Comparison of ENCODE assay signal across 8 cellular contexts in the genomic region with DNA sequence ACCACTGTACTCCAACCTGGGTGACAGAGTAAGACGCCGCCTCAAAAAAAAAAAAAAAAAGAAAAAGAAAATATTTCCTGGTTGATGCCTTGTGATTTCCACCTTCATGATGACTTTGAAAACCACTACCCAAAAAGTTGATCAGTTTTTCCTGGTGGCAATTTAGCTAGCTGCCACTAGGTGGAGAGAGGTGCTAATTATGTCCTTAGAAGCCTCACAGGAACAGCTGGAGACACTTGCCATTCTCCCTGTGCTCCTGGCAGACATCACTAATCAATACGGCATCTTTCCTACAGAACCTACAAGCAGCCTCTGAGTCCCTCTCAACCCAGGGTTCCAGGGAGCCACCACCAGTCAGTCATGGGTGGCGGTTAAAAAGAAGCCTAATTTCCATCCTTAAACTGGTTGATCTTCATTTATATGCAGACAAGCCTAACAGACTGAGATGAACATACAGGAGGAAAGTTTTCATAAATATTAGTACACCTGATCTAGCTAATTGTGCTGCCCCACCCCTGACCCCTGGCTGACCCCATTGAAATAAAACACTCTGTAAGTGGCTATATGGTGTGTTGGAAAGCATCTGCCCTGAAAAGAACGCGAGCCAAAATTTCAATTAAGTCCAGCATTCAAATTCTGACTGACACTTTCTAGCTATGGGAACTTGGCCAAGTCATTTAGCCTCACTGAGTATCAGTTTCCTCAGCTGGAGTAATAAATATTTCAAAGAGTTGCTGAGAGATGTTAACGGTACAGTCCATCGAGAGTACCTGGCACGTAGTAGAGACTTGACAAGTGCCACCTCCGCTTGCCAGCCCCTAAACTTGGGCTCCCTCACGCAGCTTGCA. TPM values are rescaled to one million over a fixed set of nuclear protein-coding genes. Genes with fewer than 3 reads are reported as not detected.
DNase-seq lines count a peak whose midpoint lies in the region; ATAC-seq and TF ChIP-seq lines count a peak whose summit lies in the region.

No MANE protein-coding gene starts in this region.

- TF ChIP-seq CTCF in SK-N-SH (IDR thresholded peaks at IDR 0.05): peak; percentile 65
- TF ChIP-seq CTCF in LNCaP clone FGC (IDR thresholded peaks at IDR 0.05; ENCODE audit: control insufficient read depth, extremely low read depth, insufficient read depth): peak; percentile 64
- peak; percentile 80 for TF ChIP-seq CTCF in brain microvascular endothelial cell (IDR thresholded peaks at IDR 0.05; ENCODE audit: low read depth, low read length, missing control alignments)
- peak; percentile 56 to 57 for TF ChIP-seq CTCF in left lung (IDR thresholded peaks at IDR 0.05)
- TF ChIP-seq CTCF in suprapubic skin (IDR thresholded peaks at IDR 0.05): peak; percentile 62 to 63

- WGBS in SK-N-SH (ENCODE audit: low lambda C conversion rate): 77% methylated on average over 11 of the region's 11 CpGs
- 79% methylated on average over 11 of the region's 11 CpGs for WGBS in suprapubic skin

- ATAC-seq in SK-N-SH treated with all-trans-retinoic acid at 6 μM for 48 hours: no peak; the same call in 2 of the 3 replicates
- ATAC-seq in left lung: peak; percentile 81

- H3K4me1 ChIP-seq in SK-N-SH (ENCODE audit: control insufficient read depth in 1 of 2, insufficient read depth in 2 of 2, low read depth in 1 of 2, low read length in 1 of 2): peaks cover 0 to 22% of the 10 kb centered on the region in 2 experiments; a peak in 1 of 4 replicates
- no peaks in the 10 kb centered on the region for H3K4me1 ChIP-seq in SJCRH30
- H3K4me1 ChIP-seq in left lung: peaks cover under 1 to 10% of the 10 kb centered on the region in 2 donors
- H3K4me1 ChIP-seq in suprapubic skin: peaks cover 15% of the 10 kb centered on the region

- peak; percentile 72 for TF ChIP-seq RAD21 in SK-N-SH (IDR thresholded peaks at IDR 0.05; ENCODE audit: low read length)

- CTCF ChIA-PET in SK-N-SH (lab: Yijun Ruan, JAX): interaction anchor here (0.7 to 1.6 kb wide), 23 partner anchors 8 to 450 kb away, joined by 3 to 7 read pairs (median 3); a partner anchor contains a TSS

- in situ Hi-C loops in brain microvascular endothelial cell (cut with HindIII; ENCODE audit: low pct_ligation_motif_present, low sequenced_read_pairs): no loop called here

- no peaks in the 10 kb centered on the region for H3K36me3 ChIP-seq in SK-N-SH (replicated peaks in 1 of 2; ENCODE audit: control insufficient read depth in 1 of 2, insufficient read depth in 2 of 2, low read length in 1 of 2)
- no peaks in the 10 kb centered on the region for H3K36me3 ChIP-seq in SJCRH30
- no peaks in the 10 kb centered on the region for H3K36me3 ChIP-seq in brain microvascular endothelial cell (replicated peaks)
- no peaks in the 10 kb centered on the region for H3K36me3 ChIP-seq in left lung
- no peaks in the 10 kb centered on the region for H3K36me3 ChIP-seq in suprapubic skin

- H3K4me2 ChIP-seq in SK-N-SH: no peak overlapping the region

- H3K9me3 ChIP-seq in SK-N-SH: no peaks in the 10 kb centered on the region
- H3K9me3 ChIP-seq in SJCRH30 (replicated peaks): no peaks in the 10 kb centered on the region
- no peaks in the 10 kb centered on the region for H3K9me3 ChIP-seq in left lung
- no peaks in the 10 kb centered on the region for H3K9me3 ChIP-seq in suprapubic skin

- TF ChIP-seq POLR2A in suprapubic skin (IDR thresholded peaks at IDR 0.05): no peak

- no peak overlapping the region for H2AFZ ChIP-seq in SK-N-SH (ENCODE audit: low read depth)

- intact Hi-C loops in left lung (cut with DNase I): no loop called here

- POLR2A ChIA-PET in SK-N-SH (lab: Yijun Ruan, JAX): no interaction called here

- H3K27ac ChIP-seq in SK-N-SH (ENCODE audit: low read depth in 2 of 2, low read length in 1 of 2) (peak overlapping the region in 1 of 2 experiments; percentile 62; a peak in 2 of 4 replicates), SJCRH30 (no peak overlapping the region), brain microvascular endothelial cell (no peak overlapping the region), left lung (no peak overlapping the region), suprapubic skin (no peak overlapping the region)

- DNase-seq in SK-N-SH: peak; percentile 50
- DNase-seq in LNCaP clone FGC (ENCODE audit: low read depth): no peak
- DNase-seq in SJCRH30: peak; percentile 12 to 53
- DNase-seq in brain microvascular endothelial cell: peak; percentile 49
- no peak for DNase-seq in left lung
- DNase-seq in suprapubic skin (ENCODE audit: low spot score in 2 of 2): no peak
- no peak for DNase-seq in HPDE6-E6E7 (ENCODE audit: extremely low spot score)

- H3K9ac ChIP-seq in SK-N-SH: no peak overlapping the region

- no peaks in the 10 kb centered on the region for H3K27me3 ChIP-seq in SK-N-SH (ENCODE audit: insufficient read depth)
- H3K27me3 ChIP-seq in SJCRH30: 0 out of 2 replicates have a peak, but pooled peaks cover 2% of the 10 kb centered on the region
- H3K27me3 ChIP-seq in brain microvascular endothelial cell (replicated peaks): peaks cover 2% of the 10 kb centered on the region
- peaks cover 3 to 6% of the 10 kb centered on the region in 2 donors for H3K27me3 ChIP-seq in left lung
- H3K27me3 ChIP-seq in suprapubic skin: peaks cover 14% of the 10 kb centered on the region

- H3K79me2 ChIP-seq in SK-N-SH (ENCODE audit: insufficient read depth): no peaks in the 10 kb centered on the region

- no peaks in the 10 kb centered on the region for H4K20me1 ChIP-seq in SK-N-SH (ENCODE audit: insufficient read depth)

- H3K4me3 ChIP-seq in SK-N-SH (ENCODE audit: low read depth in 2 of 2, low read length in 1 of 2) (no peak overlapping the region), LNCaP clone FGC (ENCODE audit: low read depth, low read length) (no peak overlapping the region), SJCRH30 (no peak overlapping the region), brain microvascular endothelial cell (ENCODE audit: low read depth, low read length) (no peak overlapping the region), left lung (no peak overlapping the region), suprapubic skin (no peak overlapping the region)

- H3F3A ChIP-seq in SK-N-SH (replicated peaks; ENCODE audit: insufficient read depth): no peaks in the 10 kb centered on the region

- no peaks in the 10 kb centered on the region for H3K9me2 ChIP-seq in SK-N-SH

- TF ChIP-seq EP300 in SK-N-SH (IDR thresholded peaks at IDR 0.05; ENCODE audit: borderline replicate concordance in 1 of 2, low read depth in 1 of 2, low read length in 1 of 2) (no peak), suprapubic skin (IDR thresholded peaks at IDR 0.05) (no peak)

TF ChIP-seq in SK-N-SH, 30 proteins besides CTCF, POLR2A, EP300 and RAD21 (continues in another document):
- TF ChIP-seq RXRA (IDR thresholded peaks at IDR 0.05; ENCODE audit: borderline replicate concordance, low read depth): no peak
- TF ChIP-seq FOXJ3 (CRISPR knock-in tag; IDR thresholded peaks at IDR 0.05): no peak
- no peak for TF ChIP-seq EZH2phosphoT487 (IDR thresholded peaks at IDR 0.05; ENCODE audit: borderline replicate concordance, low read depth)
- no peak for TF ChIP-seq RFX5 (IDR thresholded peaks at IDR 0.05; ENCODE audit: low read length)
- TF ChIP-seq, protein P1, sequence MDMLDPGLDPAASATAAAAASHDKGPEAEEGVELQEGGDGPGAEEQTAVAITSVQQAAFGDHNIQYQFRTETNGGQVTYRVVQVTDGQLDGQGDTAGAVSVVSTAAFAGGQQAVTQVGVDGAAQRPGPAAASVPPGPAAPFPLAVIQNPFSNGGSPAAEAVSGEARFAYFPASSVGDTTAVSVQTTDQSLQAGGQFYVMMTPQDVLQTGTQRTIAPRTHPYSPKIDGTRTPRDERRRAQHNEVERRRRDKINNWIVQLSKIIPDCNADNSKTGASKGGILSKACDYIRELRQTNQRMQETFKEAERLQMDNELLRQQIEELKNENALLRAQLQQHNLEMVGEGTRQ (IDR thresholded peaks at IDR 0.05; ENCODE audit: borderline replicate concordance, low read depth, low read length): no peak
- TF ChIP-seq YY1 (IDR thresholded peaks at IDR 0.05; ENCODE audit: low read depth): no peak
- TF ChIP-seq TCF12 (IDR thresholded peaks at IDR 0.05): no peak
- 0 out of 2 replicates have a peak, but pooled peaks have one; percentile 32 for TF ChIP-seq RCOR1 (IDR thresholded peaks at IDR 0.05; ENCODE audit: low read length)
- TF ChIP-seq SIN3A (IDR thresholded peaks at IDR 0.05; ENCODE audit: borderline replicate concordance, low read depth, low read length): no peak

TF ChIP-seq in SK-N-SH treated with all-trans-retinoic acid at 6 μM for 48 hours, 23 proteins besides CTCF, POLR2A, EP300 and RAD21 (continues in another document):
- TF ChIP-seq ZNF565 (CRISPR knock-in tag; conservative IDR thresholded peaks at IDR 0.05; ENCODE audit: low read depth) (no peak), ARNTL (CRISPR knock-in tag; IDR thresholded peaks at IDR 0.05; ENCODE audit: borderline replicate concordance, low read depth) (no peak), GLIS3 (CRISPR knock-in tag; IDR thresholded peaks at IDR 0.05) (no peak), RARB (CRISPR knock-in tag; IDR thresholded peaks at IDR 0.05) (no peak), ZNF8 (CRISPR knock-in tag; IDR thresholded peaks at IDR 0.05) (no peak), ZFP3 (CRISPR knock-in tag; IDR thresholded peaks at IDR 0.05) (no peak), TOX (CRISPR knock-in tag; IDR thresholded peaks at IDR 0.05; ENCODE audit: borderline replicate concordance) (no peak), ISL1 (CRISPR knock-in tag; IDR thresholded peaks at IDR 0.05) (no peak)
- TF ChIP-seq, protein P2, sequence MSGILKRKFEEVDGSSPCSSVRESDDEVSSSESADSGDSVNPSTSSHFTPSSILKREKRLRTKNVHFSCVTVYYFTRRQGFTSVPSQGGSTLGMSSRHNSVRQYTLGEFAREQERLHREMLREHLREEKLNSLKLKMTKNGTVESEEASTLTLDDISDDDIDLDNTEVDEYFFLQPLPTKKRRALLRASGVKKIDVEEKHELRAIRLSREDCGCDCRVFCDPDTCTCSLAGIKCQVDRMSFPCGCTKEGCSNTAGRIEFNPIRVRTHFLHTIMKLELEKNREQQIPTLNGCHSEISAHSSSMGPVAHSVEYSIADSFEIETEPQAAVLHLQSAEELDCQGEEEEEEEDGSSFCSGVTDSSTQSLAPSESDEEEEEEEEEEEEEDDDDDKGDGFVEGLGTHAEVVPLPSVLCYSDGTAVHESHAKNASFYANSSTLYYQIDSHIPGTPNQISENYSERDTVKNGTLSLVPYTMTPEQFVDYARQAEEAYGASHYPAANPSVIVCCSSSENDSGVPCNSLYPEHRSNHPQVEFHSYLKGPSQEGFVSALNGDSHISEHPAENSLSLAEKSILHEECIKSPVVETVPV (CRISPR knock-in tag; IDR thresholded peaks at IDR 0.05): no peak

RNA-seq across cellular contexts. Expression of a gene that starts 6.2 kb away (rescaled TPM):
- 1.1 and 1.3 TPM in 2 replicates for polyA plus RNA-seq in SK-N-SH (2012; rRNA removed)
- 1.1 and 1.9 TPM in 2 replicates for polyA plus RNA-seq in SK-N-SH (2012; cell fraction: cytosol; rRNA removed)
- 1.1 and 1.4 TPM in 2 replicates for polyA plus RNA-seq in SK-N-SH (2012; cell fraction: nucleus; rRNA removed)
- total RNA-seq in SJCRH30 (2014; rRNA removed; shearing (Covaris generic)): not detected in 2 replicates
- total RNA-seq in left lung: 10 to 100 TPM; 25.7 to 48.3 TPM
- total RNA-seq in suprapubic skin: 10 to 100 TPM; 20.6 to 26.8 (median 23.5) TPM

RNA-seq across cellular contexts. Expression of a gene that starts 37.8 kb away (rescaled TPM):
- polyA plus RNA-seq in SK-N-SH (2012; rRNA removed): 3.0 TPM in 2 replicates
- 1.7 and 2.7 TPM in 2 replicates for polyA plus RNA-seq in SK-N-SH (2012; cell fraction: cytosol; rRNA removed)
- 2.9 and 3.3 TPM in 2 replicates for polyA plus RNA-seq in SK-N-SH (2012; cell fraction: nucleus; rRNA removed)
- total RNA-seq in SJCRH30 (2014; rRNA removed; shearing (Covaris generic)): 0.45 and 0.76 TPM in 2 replicates
- 10 to 100 TPM; 35.8 to 47.5 TPM for total RNA-seq in left lung
- 10 to 100 TPM; 19.5 to 30.0 (median 24.1) TPM for total RNA-seq in suprapubic skin

Comparison
In these comparisons a context has a peak if more than half of its experiments do, and no peak if none do; other contexts are left out.
1. DNase-seq: peak in SK-N-SH (single experiment), SJCRH30 (2 of 2) and brain microvascular endothelial cell (single experiment); none in LNCaP clone FGC (single experiment), left lung (0 of 2), suprapubic skin (0 of 2) and HPDE6-E6E7 (single experiment).
2. RNA of a gene that starts 6.2 kb away (total RNA-seq): 25.7 to 48.3 TPM in left lung and 20.6 to 26.8 TPM in suprapubic skin; not detected in SJCRH30; every median in the first group is over 10 times any median in the second.
3. RNA of a gene that starts 37.8 kb away (total RNA-seq): 35.8 to 47.5 TPM in left lung and 19.5 to 30.0 TPM in suprapubic skin; 0.45 to 0.76 TPM in SJCRH30; every median in the first group is over 10 times any median in the second.
4. Peak in every context shown above with its lines, with median percentiles within 50 percentile points of each other: CTCF ChIP-seq.